ENCODE assay signal across 1 cellular context in genomic region chr3:185402561-185402960, GRCh38.
TF ChIP-seq lines count a peak whose summit lies in the region.

No MANE protein-coding gene starts in this region.

TF ChIP-seq in HepG2, 621 proteins besides CTCF, POLR2A, EP300 and RAD21 (continued from another document):
- TF ChIP-seq, protein P1, sequence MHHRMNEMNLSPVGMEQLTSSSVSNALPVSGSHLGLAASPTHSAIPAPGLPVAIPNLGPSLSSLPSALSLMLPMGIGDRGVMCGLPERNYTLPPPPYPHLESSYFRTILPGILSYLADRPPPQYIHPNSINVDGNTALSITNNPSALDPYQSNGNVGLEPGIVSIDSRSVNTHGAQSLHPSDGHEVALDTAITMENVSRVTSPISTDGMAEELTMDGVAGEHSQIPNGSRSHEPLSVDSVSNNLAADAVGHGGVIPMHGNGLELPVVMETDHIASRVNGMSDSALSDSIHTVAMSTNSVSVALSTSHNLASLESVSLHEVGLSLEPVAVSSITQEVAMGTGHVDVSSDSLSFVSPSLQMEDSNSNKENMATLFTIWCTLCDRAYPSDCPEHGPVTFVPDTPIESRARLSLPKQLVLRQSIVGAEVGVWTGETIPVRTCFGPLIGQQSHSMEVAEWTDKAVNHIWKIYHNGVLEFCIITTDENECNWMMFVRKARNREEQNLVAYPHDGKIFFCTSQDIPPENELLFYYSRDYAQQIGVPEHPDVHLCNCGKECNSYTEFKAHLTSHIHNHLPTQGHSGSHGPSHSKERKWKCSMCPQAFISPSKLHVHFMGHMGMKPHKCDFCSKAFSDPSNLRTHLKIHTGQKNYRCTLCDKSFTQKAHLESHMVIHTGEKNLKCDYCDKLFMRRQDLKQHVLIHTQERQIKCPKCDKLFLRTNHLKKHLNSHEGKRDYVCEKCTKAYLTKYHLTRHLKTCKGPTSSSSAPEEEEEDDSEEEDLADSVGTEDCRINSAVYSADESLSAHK (CRISPR knock-in tag; IDR thresholded peaks at IDR 0.05; ENCODE audit: borderline replicate concordance): no peak
